In genomic region chr21:29232601-29233541, GRCh38 we compare ENCODE assay signal across 8 cellular contexts.
DNase-seq lines count a peak whose midpoint lies in the region; ATAC-seq, FAIRE-seq and TF ChIP-seq lines count a peak whose summit lies in the region.

No MANE protein-coding gene starts in this region.

- H3K27me3 Mint-ChIP-seq in endothelial cell (ENCODE audit: unreplicated experiment) = peaks cover 1% of the 10 kb centered on the region
- peaks cover 37 to 51% of the 10 kb centered on the region in 2 donors for H3K27me3 Mint-ChIP-seq in effector memory CD8-positive, alpha-beta T cell
- peaks cover 6% of the 10 kb centered on the region for H3K27me3 Mint-ChIP-seq in CD4-positive, alpha-beta T cell

- H3K9ac ChIP-seq in OCI-LY3 (ENCODE audit: low read length) = peak overlapping the region; percentile 85

- no peak for TF ChIP-seq POLR2A in H54 (IDR thresholded peaks at IDR 0.05; ENCODE audit: low read depth, low read length)

- no peaks in the 10 kb centered on the region for H3K9me3 Mint-ChIP-seq in endothelial cell (ENCODE audit: unreplicated experiment)
- no peaks in the 10 kb centered on the region for H3K9me3 Mint-ChIP-seq in effector memory CD8-positive, alpha-beta T cell
- no peaks in the 10 kb centered on the region for H3K9me3 Mint-ChIP-seq in CD4-positive, alpha-beta T cell

- no peaks in the 10 kb centered on the region for H4K20me1 ChIP-seq in OCI-LY3 (ENCODE audit: insufficient read depth, low read length)

- intact Hi-C loops in CD4-positive, alpha-beta T cell (cut with DNase I, micrococcal nuclease) = no loop called here

- peaks cover 8% of the 10 kb centered on the region for H3K4me1 Mint-ChIP-seq in endothelial cell (ENCODE audit: unreplicated experiment)
- peaks cover 5 to 7% of the 10 kb centered on the region in 2 donors for H3K4me1 Mint-ChIP-seq in effector memory CD8-positive, alpha-beta T cell (ENCODE audit: low read depth in 2 of 2)
- peaks cover 5% of the 10 kb centered on the region for H3K4me1 Mint-ChIP-seq in CD4-positive, alpha-beta T cell (ENCODE audit: low read depth)

- H3K27ac ChIP-seq in OCI-LY3 (ENCODE audit: low read length) = peak overlapping the region; percentile 99
- H3K27ac ChIP-seq in CD4-positive, alpha-beta T cell (ENCODE audit: low read depth, low read length) = no peak overlapping the region

- H3K4me3 ChIP-seq in OCI-LY3 (ENCODE audit: low read length) (peak overlapping the region; percentile 72), kidney epithelial cell (ENCODE audit: low read depth, low read length) (no peak overlapping the region)

- H3K79me2 ChIP-seq in OCI-LY3 (ENCODE audit: low read length) = peaks cover 22% of the 10 kb centered on the region

- H3K27ac Mint-ChIP-seq in endothelial cell (ENCODE audit: unreplicated experiment) = no peak overlapping the region
- no peak overlapping the region for H3K27ac Mint-ChIP-seq in effector memory CD8-positive, alpha-beta T cell
- H3K27ac Mint-ChIP-seq in CD4-positive, alpha-beta T cell = no peak overlapping the region

- peak; percentile 23 for FAIRE-seq in H54 (lab: Jason Lieb, UNC)

- CTCF ChIA-PET in CD4-positive, alpha-beta T cell (lab: Charles Lee) = interaction anchor here (1.3 kb wide), 2 partner anchors 36 to 139 kb away, joined by 3 to 4 read pairs; no protein-coding TSS in a partner anchor

- no peak overlapping the region for H2AFZ ChIP-seq in OCI-LY3 (ENCODE audit: low read depth, low read length)

- no peak for ATAC-seq in effector memory CD8-positive, alpha-beta T cell (replicated peaks)
- ATAC-seq in CD4-positive, alpha-beta T cell (ENCODE audit: poor library complexity) = no peak

- DNase-seq in GM10266 (ENCODE audit: extremely low spot score) = no peak
- DNase-seq in H54 (ENCODE audit: insufficient read length, low spot score) = no peak
- DNase-seq in kidney epithelial cell (ENCODE audit: low read depth) = peak; percentile 38
- no peak for DNase-seq in endothelial cell (ENCODE audit: low spot score)
- DNase-seq in effector memory CD8-positive, alpha-beta T cell = no peak
- no peak for DNase-seq in CD4-positive, alpha-beta T cell
- no peak for DNase-seq in activated CD4-positive, alpha-beta T cell treated with anti-CD3 and anti-CD28 coated beads, Interleukin-2, amount 50 U/mL, for 4 hours

- peak overlapping the region; percentile 90 for H3K4me2 ChIP-seq in OCI-LY3 (ENCODE audit: low read length)

- POLR2A ChIA-PET in CD4-positive, alpha-beta T cell (lab: Charles Lee) = no interaction called here

- no peaks in the 10 kb centered on the region for H3K36me3 Mint-ChIP-seq in endothelial cell (ENCODE audit: low read depth, unreplicated experiment)
- H3K36me3 Mint-ChIP-seq in effector memory CD8-positive, alpha-beta T cell (ENCODE audit: insufficient read depth) = no peaks in the 10 kb centered on the region
- no peaks in the 10 kb centered on the region for H3K36me3 Mint-ChIP-seq in CD4-positive, alpha-beta T cell (ENCODE audit: low read depth)

- H3K4me1 ChIP-seq in OCI-LY3 (ENCODE audit: low read length) = peaks cover 78% of the 10 kb centered on the region

- H3K4me3 Mint-ChIP-seq in endothelial cell (ENCODE audit: unreplicated experiment) = no peak overlapping the region
- no peak overlapping the region for H3K4me3 Mint-ChIP-seq in effector memory CD8-positive, alpha-beta T cell
- H3K4me3 Mint-ChIP-seq in CD4-positive, alpha-beta T cell = no peak overlapping the region

- TF ChIP-seq CTCF in GM10266 (IDR thresholded peaks at IDR 0.05; ENCODE audit: control insufficient read depth, insufficient read depth, low read depth, missing control alignments) (peak; percentile 38), OCI-LY3 (IDR thresholded peaks at IDR 0.05; ENCODE audit: low read depth, low read length) (peak; percentile 52), kidney epithelial cell (IDR thresholded peaks at IDR 0.05; ENCODE audit: insufficient read depth, low read length, poor library complexity, severe bottlenecking) (no peak), endothelial cell (IDR thresholded peaks at IDR 0.05; ENCODE audit: unreplicated experiment) (no peak)
- TF ChIP-seq CTCF in CD4-positive, alpha-beta T cell (IDR thresholded peaks at IDR 0.05) = no peak

- no peaks in the 10 kb centered on the region for H3K9me3 ChIP-seq in OCI-LY3 (ENCODE audit: insufficient read depth, low read length)
- H3K9me3 ChIP-seq in CD4-positive, alpha-beta T cell (ENCODE audit: control insufficient read depth, low read length) = no peaks in the 10 kb centered on the region

- H3K36me3 ChIP-seq in OCI-LY3 (replicated peaks; ENCODE audit: low read depth, low read length) (peaks cover 1% of the 10 kb centered on the region), kidney epithelial cell (ENCODE audit: control insufficient read depth, insufficient read depth, low read length) (no peaks in the 10 kb centered on the region)

- H3K27me3 ChIP-seq in OCI-LY3 (ENCODE audit: low read depth, low read length) = no peaks in the 10 kb centered on the region
- no peaks in the 10 kb centered on the region for H3K27me3 ChIP-seq in kidney epithelial cell (ENCODE audit: control insufficient read depth, insufficient read depth, low read length)
- no peaks in the 10 kb centered on the region for H3K27me3 ChIP-seq in CD4-positive, alpha-beta T cell (ENCODE audit: control insufficient read depth, insufficient read depth, low read length)

Comparison
In these comparisons a context has a peak if more than half of its experiments do, and no peak if none do; other contexts are left out.
1. CTCF ChIP-seq: peak in GM10266 (single experiment) and OCI-LY3 (single experiment); none in kidney epithelial cell (single experiment), endothelial cell (single experiment) and CD4-positive, alpha-beta T cell (single experiment).